Comparison of ENCODE assay signal across 11 cellular contexts in the genomic region with DNA sequence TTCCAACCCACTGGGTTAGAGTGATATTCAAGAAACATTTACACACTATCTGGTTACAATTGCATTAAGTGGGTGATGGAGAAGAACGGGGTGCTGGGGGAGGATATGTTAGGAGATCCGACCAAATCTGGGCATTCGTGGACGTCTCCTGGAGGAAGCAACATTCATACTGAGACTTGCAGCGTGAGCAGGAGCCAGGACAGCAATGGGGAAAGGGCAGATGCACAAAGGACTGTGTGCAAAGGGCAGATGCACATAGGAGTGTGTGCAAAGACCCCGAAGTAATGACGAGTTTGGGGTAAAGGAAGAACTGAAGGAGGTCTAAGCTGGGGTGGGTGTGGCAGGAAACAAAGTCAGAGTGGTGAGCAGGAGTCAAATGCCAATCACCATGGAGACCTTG. TPM values are rescaled to one million over a fixed set of nuclear protein-coding genes. Genes with fewer than 3 reads are reported as not detected.
"Had no signal": no experiment of that assay in that cellular context is flagged by ENCODE, and none has a peak within 500 bp of the region (broad histone marks: within the 10 kb centered on the region; RNA-seq: fewer than 3 reads in every experiment).

No MANE protein-coding gene starts in this region.

- H3K4me1 ChIP-seq: HAP-1 had no signal

- H3K9me3 Mint-ChIP-seq: GM23338, H9, HFFc6 had no signal

- H3K36me3 ChIP-seq: HAP-1 had no signal

- FAIRE-seq: H1, H54 had no signal

- H3K4me1 Mint-ChIP-seq: GM23338, H9 had no signal

- H3K27ac ChIP-seq: GM23248 had no signal

- ATAC-seq: GM23338, HCT116 had no signal

- H3K9me3 ChIP-seq: HAP-1 had no signal

- H3K27ac Mint-ChIP-seq: GM23338, HFFc6 had no signal

- DNase-seq: GOT3, H7, H9, HCEC 1CT, HFFc6 had no signal

- H3K4me3 Mint-ChIP-seq: GM23338, H9, HFFc6 had no signal

- H3K4me3 ChIP-seq: GM23248, GM23338, HAP-1 had no signal

RNA-seq across cellular contexts. Expression of a gene that starts 16.1 kb away (rescaled TPM):
- total RNA-seq: GM23248, GM23338, H1, H7, H9, HFFc6 had no signal
